8 cellular contexts compared by ENCODE assay signal in genomic region chr6:106300944-106301343, GRCh38. TPM values are rescaled to one million over a fixed set of nuclear protein-coding genes. Genes with fewer than 3 reads are reported as not detected.
DNase-seq lines count a peak whose midpoint lies in the region; ATAC-seq and TF ChIP-seq lines count a peak whose summit lies in the region.

No MANE protein-coding gene starts in this region.

- TF ChIP-seq CTCF in Peyer's patch (IDR thresholded peaks at IDR 0.05): peak in 4 of 6 experiments; percentile 49 to 65 (median 60)

- no peak for ATAC-seq in activated naive CD8-positive, alpha-beta T cell treated with anti-CD3 and anti-CD28 coated beads, Interleukin-2, amount 50 U/mL, for 24 hours

- no peak overlapping the region for H3K27ac ChIP-seq in Peyer's patch

- no peak for DNase-seq in activated naive CD8-positive, alpha-beta T cell treated with anti-CD3 and anti-CD28 coated beads, Interleukin-2, amount 50 U/mL, for 24 hours
- no peak for DNase-seq in Peyer's patch
- DNase-seq in fibroblast of gingiva (ENCODE audit: low read depth): peak; percentile 49
- peak; percentile 36 for DNase-seq in stromal cell of bone marrow (ENCODE audit: low read depth)
- DNase-seq in HK-2 (ENCODE audit: unreplicated experiment): no peak
- DNase-seq in NCI-H1930 (lab: John Stamatoyannopoulos, UW): no peak
- DNase-seq in activated naive CD4-positive, alpha-beta T cell (lab: John Stamatoyannopoulos, UW): no peak

- H3K9me3 ChIP-seq in Peyer's patch: no peaks in the 10 kb centered on the region

- H3K4me1 ChIP-seq in Peyer's patch: no peaks in the 10 kb centered on the region

- no peaks in the 10 kb centered on the region for H3K27me3 ChIP-seq in Peyer's patch

- H3K36me3 ChIP-seq in Peyer's patch: peaks cover 0 to 4% (median 0%) of the 10 kb centered on the region in 3 donors

- peaks cover 27% of the 10 kb centered on the region for H3K4me1 Mint-ChIP-seq in activated naive CD8-positive, alpha-beta T cell (ENCODE audit: low read depth)
- peaks cover 6% of the 10 kb centered on the region for H3K4me1 Mint-ChIP-seq in activated naive CD8-positive, alpha-beta T cell treated with anti-CD3 and anti-CD28 coated beads, Interleukin-2, amount 50 U/mL, for 24 hours

- no peak for TF ChIP-seq POLR2A in Peyer's patch (IDR thresholded peaks at IDR 0.05)

- no peaks in the 10 kb centered on the region for H3K27me3 Mint-ChIP-seq in activated naive CD8-positive, alpha-beta T cell
- H3K27me3 Mint-ChIP-seq in activated naive CD8-positive, alpha-beta T cell treated with anti-CD3 and anti-CD28 coated beads, Interleukin-2, amount 50 U/mL, for 24 hours: no peaks in the 10 kb centered on the region

- H3K4me3 Mint-ChIP-seq in activated naive CD8-positive, alpha-beta T cell: no peak overlapping the region
- no peak overlapping the region for H3K4me3 Mint-ChIP-seq in activated naive CD8-positive, alpha-beta T cell treated with anti-CD3 and anti-CD28 coated beads, Interleukin-2, amount 50 U/mL, for 24 hours

- no peak overlapping the region for H3K4me3 ChIP-seq in Peyer's patch

- no peaks in the 10 kb centered on the region for H3K9me3 Mint-ChIP-seq in activated naive CD8-positive, alpha-beta T cell (ENCODE audit: low read depth)
- H3K9me3 Mint-ChIP-seq in activated naive CD8-positive, alpha-beta T cell treated with anti-CD3 and anti-CD28 coated beads, Interleukin-2, amount 50 U/mL, for 24 hours: no peaks in the 10 kb centered on the region

- peak overlapping the region; percentile 28 for H3K27ac Mint-ChIP-seq in activated naive CD8-positive, alpha-beta T cell
- no peak overlapping the region for H3K27ac Mint-ChIP-seq in activated naive CD8-positive, alpha-beta T cell treated with anti-CD3 and anti-CD28 coated beads, Interleukin-2, amount 50 U/mL, for 24 hours

- peaks cover 2% of the 10 kb centered on the region for H3K36me3 Mint-ChIP-seq in activated naive CD8-positive, alpha-beta T cell
- H3K36me3 Mint-ChIP-seq in activated naive CD8-positive, alpha-beta T cell treated with anti-CD3 and anti-CD28 coated beads, Interleukin-2, amount 50 U/mL, for 24 hours (ENCODE audit: low read depth): peaks cover 3% of the 10 kb centered on the region

RNA-seq across cellular contexts. Expression of gene ATG5, which starts 24.6 kb away (rescaled TPM):
- total RNA-seq in Peyer's patch: 10 to 100 TPM; 42.7 to 73.4 (median 60.2) TPM

RNA-seq across cellular contexts. Expression of gene CRYBG1, which starts 59.6 kb away (rescaled TPM):
- total RNA-seq in Peyer's patch: 10 to 100 TPM; 54.5 to 66.4 (median 59.8) TPM

Comparison
In these comparisons a context has a peak if more than half of its experiments do, and no peak if none do; other contexts are left out.
1. DNase-seq: peak in fibroblast of gingiva (single experiment) and stromal cell of bone marrow (single experiment); none in activated naive CD8-positive, alpha-beta T cell treated with anti-CD3 and anti-CD28 coated beads, Interleukin-2, amount 50 U/mL, for 24 hours (single experiment), Peyer's patch (0 of 3), HK-2 (single experiment), NCI-H1930 (0 of 2) and activated naive CD4-positive, alpha-beta T cell (0 of 4).